ENCODE assay signal across 19 cellular contexts in genomic region chrX:38847206-38847902, GRCh38.
"Had no signal": no experiment of that assay in that cellular context is flagged by ENCODE, and none has a peak within 500 bp of the region (broad histone marks: within the 10 kb centered on the region; RNA-seq: fewer than 3 reads in every experiment).

No MANE protein-coding gene starts in this region.

- H3K4me1 ChIP-seq: esophagus muscularis mucosa, gastroesophageal sphincter, neural progenitor cell, prostate gland, spleen, tibial nerve had no signal

- H3K36me3 Mint-ChIP-seq: natural killer cell treated with Interleukin-12 subunit alpha and Interleukin-12 subunit beta and Interleukin-15 and Interleukin-18, amount 100 ng/mL, for 72 hours; neural progenitor cell; stimulated activated memory B cell treated with anti-CD40 and anti-IgM and Interleukin-4, amounts not matched to agents 10 μg/mL and 1 μg/mL and 100 μg/mL, for 72 hours had no signal

- H3K27me3 ChIP-seq: esophagus muscularis mucosa, gastroesophageal sphincter, neural progenitor cell, ovary had no signal

- H3K4me3 ChIP-seq: esophagus muscularis mucosa, gastroesophageal sphincter, neural progenitor cell, ovary, prostate gland, spleen, tibial nerve had no signal

- H3K27ac Mint-ChIP-seq: effector memory CD8-positive, alpha-beta T cell; natural killer cell treated with Interleukin-12 subunit alpha and Interleukin-12 subunit beta and Interleukin-15 and Interleukin-18, amount 100 ng/mL, for 72 hours; neural progenitor cell; stimulated activated memory B cell treated with anti-CD40 and anti-IgM and Interleukin-4, amounts not matched to agents 10 μg/mL and 1 μg/mL and 100 μg/mL, for 72 hours had no signal

- H3K9me3 Mint-ChIP-seq: effector memory CD8-positive, alpha-beta T cell; natural killer cell treated with Interleukin-12 subunit alpha and Interleukin-12 subunit beta and Interleukin-15 and Interleukin-18, amount 100 ng/mL, for 72 hours; stimulated activated memory B cell treated with anti-CD40 and anti-IgM and Interleukin-4, amounts not matched to agents 10 μg/mL and 1 μg/mL and 100 μg/mL, for 72 hours; stimulated activated naive CD8-positive, alpha-beta T cell treated with anti-CD3 and anti-CD28 coated beads, Interleukin-15, Interleukin-2, amounts not matched to agents 100 ng/mL and 50 ng/mL, for 24 hours had no signal

- H3K27ac ChIP-seq: epithelial cell of prostate, esophagus muscularis mucosa, gastroesophageal sphincter, neural progenitor cell, ovary, prostate gland, spleen, tibial nerve had no signal

- H3K4me3 Mint-ChIP-seq: effector memory CD8-positive, alpha-beta T cell; natural killer cell treated with Interleukin-12 subunit alpha and Interleukin-12 subunit beta and Interleukin-15 and Interleukin-18, amount 100 ng/mL, for 72 hours; neural progenitor cell; stimulated activated memory B cell treated with anti-CD40 and anti-IgM and Interleukin-4, amounts not matched to agents 10 μg/mL and 1 μg/mL and 100 μg/mL, for 72 hours had no signal

- ATAC-seq: effector memory CD8-positive, alpha-beta T cell; gastroesophageal sphincter; natural killer cell treated with Interleukin-12 subunit alpha and Interleukin-12 subunit beta and Interleukin-15 and Interleukin-18, amount 100 ng/mL, for 72 hours; sciatic nerve; stimulated activated memory B cell treated with anti-CD40 and anti-IgM and Interleukin-4, amounts not matched to agents 10 μg/mL and 1 μg/mL and 100 μg/mL, for 72 hours had no signal

- DNase-seq: effector memory CD8-positive, alpha-beta T cell; glutamatergic neuron; mammary epithelial cell; nucleus accumbens; ovary; spleen; stimulated activated CD4-positive, alpha-beta T cell treated with anti-CD3 and anti-CD28 coated beads, Interleukin-15, amount 100 ng/mL, for 24 hours; stimulated activated CD4-positive, alpha-beta T cell treated with anti-CD3 and anti-CD28 coated beads, Interleukin-1b, Interleukin-23, amount 100 ng/mL, for 48 hours; stimulated activated CD4-positive, alpha-beta T cell treated with anti-CD3 and anti-CD28 coated beads, Interleukin-4, amount 100 ng/mL, for 24 hours had no signal

- H3K27me3 Mint-ChIP-seq: effector memory CD8-positive, alpha-beta T cell; stimulated activated memory B cell treated with anti-CD40 and anti-IgM and Interleukin-4, amounts not matched to agents 10 μg/mL and 1 μg/mL and 100 μg/mL, for 72 hours; stimulated activated naive CD8-positive, alpha-beta T cell treated with anti-CD3 and anti-CD28 coated beads, Interleukin-15, Interleukin-2, amounts not matched to agents 100 ng/mL and 50 ng/mL, for 24 hours had no signal

- H3K36me3 ChIP-seq: esophagus muscularis mucosa, gastroesophageal sphincter, neural progenitor cell, ovary, prostate gland, spleen, tibial nerve had no signal

- H3K9ac ChIP-seq: neural progenitor cell had no signal

- H3K9me3 ChIP-seq: esophagus muscularis mucosa, gastroesophageal sphincter, ovary, prostate gland, tibial nerve had no signal
